In the genomic region with DNA sequence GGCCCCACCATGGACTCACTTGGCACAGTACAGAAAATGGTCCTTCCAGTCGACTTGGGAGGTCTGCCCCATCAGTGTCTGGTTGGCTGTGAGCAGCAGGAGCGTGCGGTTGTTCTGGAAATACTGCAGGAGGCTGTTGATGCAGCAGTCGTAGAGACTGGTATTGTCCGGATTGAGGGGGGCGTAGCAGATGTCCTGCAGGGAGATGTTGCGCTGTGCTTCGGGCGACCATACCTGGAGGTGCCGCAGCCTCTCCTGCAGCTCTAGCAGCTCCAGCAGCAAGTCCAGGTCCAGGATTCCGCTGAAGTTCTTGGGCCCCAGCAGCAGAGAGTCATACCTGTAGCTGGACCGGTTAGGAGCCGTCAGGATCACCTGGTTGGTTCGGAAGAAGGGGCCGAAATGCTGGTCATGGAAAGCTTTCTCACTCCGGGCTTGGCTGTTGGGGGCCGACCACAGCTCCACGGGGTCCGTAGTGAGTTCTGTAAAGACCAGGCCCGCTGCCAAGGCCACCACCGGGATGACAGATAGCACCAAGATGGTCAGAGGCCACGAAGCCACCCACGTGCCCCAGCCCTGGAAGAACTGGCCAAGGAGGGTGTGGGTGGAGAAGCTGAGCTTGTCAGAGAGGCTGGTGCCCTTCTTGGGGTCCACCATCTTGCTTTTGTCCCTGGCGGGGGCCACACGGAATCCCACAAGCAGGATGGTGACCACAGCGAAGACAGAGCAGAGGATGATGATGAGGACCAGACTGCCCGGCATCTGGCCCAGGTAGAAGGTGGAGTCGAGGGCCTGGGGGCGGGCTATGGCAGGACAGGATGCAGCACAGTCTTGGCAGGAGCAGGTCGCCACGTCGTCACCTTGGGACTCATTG, we compare ENCODE assay signal across 18 cellular contexts. TPM values are rescaled to one million over a fixed set of nuclear protein-coding genes. Genes with fewer than 3 reads are reported as not detected.
A peak's percentile ranks its signal among the peaks of the same experiment; 100 is the strongest.
DNase-seq lines count a peak whose midpoint lies in the region; ATAC-seq and TF ChIP-seq lines count a peak whose summit lies in the region.
"Had no signal": no experiment of that assay in that cellular context is flagged by ENCODE, and none has a peak within 500 bp of the region (broad histone marks: within the 10 kb centered on the region; RNA-seq: fewer than 3 reads in every experiment).

No MANE protein-coding gene starts in this region.

- peak overlapping the region; percentile 90 to 99 (median 96) for H3K27ac ChIP-seq in right lobe of liver
- H3K27ac ChIP-seq: SK-N-MC had no signal

- no peak overlapping the region for H3K4me3 Mint-ChIP-seq in chondrocyte (ENCODE audit: unreplicated experiment)
- H3K4me3 Mint-ChIP-seq in stimulated activated naive CD8-positive, alpha-beta T cell treated with anti-CD3 and anti-CD28 coated beads, Interleukin-15, amount 100 ng/mL, for 72 hours, result no peak overlapping the region
- H3K4me3 Mint-ChIP-seq: CD4-positive, alpha-beta T cell had no signal

- no peaks in the 10 kb centered on the region for H3K9me3 Mint-ChIP-seq in chondrocyte (ENCODE audit: low read depth)
- H3K9me3 Mint-ChIP-seq in stimulated activated naive CD8-positive, alpha-beta T cell treated with anti-CD3 and anti-CD28 coated beads, Interleukin-15, amount 100 ng/mL, for 72 hours, result no peaks in the 10 kb centered on the region
- H3K9me3 Mint-ChIP-seq: CD4-positive, alpha-beta T cell had no signal

- no peaks in the 10 kb centered on the region for H3K27me3 ChIP-seq in right lobe of liver
- H3K27me3 ChIP-seq: BE2C had no signal

- H3K27ac Mint-ChIP-seq in chondrocyte (ENCODE audit: unreplicated experiment), result no peak overlapping the region
- no peak overlapping the region for H3K27ac Mint-ChIP-seq in stimulated activated naive CD8-positive, alpha-beta T cell treated with anti-CD3 and anti-CD28 coated beads, Interleukin-15, amount 100 ng/mL, for 72 hours
- H3K27ac Mint-ChIP-seq: CD4-positive, alpha-beta T cell had no signal

- peaks cover 0 to 13% (median 0%) of the 10 kb centered on the region in 4 donors for H3K36me3 ChIP-seq in right lobe of liver
- H3K36me3 ChIP-seq: BE2C had no signal

- peak; percentile 21 for DNase-seq in activated effector memory CD4-positive, alpha-beta T cell treated with anti-CD3 and anti-CD28 coated beads, Interleukin-2, amount 50 U/mL, for 16 hours
- DNase-seq in activated effector memory CD4-positive, alpha-beta T cell treated with Interleukin-2 at 50 U/mL for 16 hours, result no peak
- DNase-seq in chondrocyte (ENCODE audit: low spot score) (peak; percentile 75), right lobe of liver (no peak)
- no peak for DNase-seq in stimulated activated naive CD8-positive, alpha-beta T cell treated with anti-CD3 and anti-CD28 coated beads, Interleukin-15, amount 100 ng/mL, for 72 hours
- DNase-seq: BE2C; Caco-2; CD4-positive, alpha-beta T cell; NCI-H1105; NCI-H2081; NCI-H748 treated with DMSO at 0.1 percent for 48 hours; NK-92 treated with Interleukin-12 subunit alpha and Interleukin-12 subunit beta, amount 100 ng/mL, for 24 hours; SHP77 had no signal

- TF ChIP-seq CTCF in chondrocyte (IDR thresholded peaks at IDR 0.05) (no peak), right lobe of liver (IDR thresholded peaks at IDR 0.05) (no peak)

- no peaks in the 10 kb centered on the region for H3K4me1 Mint-ChIP-seq in chondrocyte (ENCODE audit: low read depth)
- H3K4me1 Mint-ChIP-seq in stimulated activated naive CD8-positive, alpha-beta T cell treated with anti-CD3 and anti-CD28 coated beads, Interleukin-15, amount 100 ng/mL, for 72 hours, result no peaks in the 10 kb centered on the region

- ATAC-seq in right lobe of liver (no peak), HG03460 (IDR thresholded peaks at IDR 0.05; ENCODE audit: unreplicated experiment) (no peak), GM21360 (IDR thresholded peaks at IDR 0.05; ENCODE audit: unreplicated experiment) (no peak)
- ATAC-seq in stimulated activated naive CD8-positive, alpha-beta T cell treated with anti-CD3 and anti-CD28 coated beads, Interleukin-15, amount 100 ng/mL, for 72 hours, result no peak

- no peak for TF ChIP-seq POLR2A in right lobe of liver (IDR thresholded peaks at IDR 0.05)

- no peaks in the 10 kb centered on the region for H3K36me3 Mint-ChIP-seq in chondrocyte (ENCODE audit: low read depth)

- peaks cover 0 to 43% (median 12%) of the 10 kb centered on the region in 4 donors for H3K4me1 ChIP-seq in right lobe of liver
- H3K4me1 ChIP-seq: BE2C had no signal

- no peaks in the 10 kb centered on the region for H3K27me3 Mint-ChIP-seq in chondrocyte (ENCODE audit: low read depth)
- H3K27me3 Mint-ChIP-seq in stimulated activated naive CD8-positive, alpha-beta T cell treated with anti-CD3 and anti-CD28 coated beads, Interleukin-15, amount 100 ng/mL, for 72 hours, result no peaks in the 10 kb centered on the region

- WGBS in right lobe of liver (ENCODE audit: insufficient coverage, low coverage, low lambda C conversion rate, missing lambda C conversion rate), result 46% methylated on average over 13 of the region's 32 CpGs

- no peaks in the 10 kb centered on the region for H3K9me3 ChIP-seq in right lobe of liver
- H3K9me3 ChIP-seq: BE2C, Caco-2 had no signal

- intact Hi-C loops in right lobe of liver (cut with DNase I), result no loop called here

- peak overlapping the region; percentile 54 to 73 (median 58) for H3K4me3 ChIP-seq in right lobe of liver
- H3K4me3 ChIP-seq: SK-N-MC had no signal

RNA-seq across cellular contexts. Expression of gene NPC1L1, which starts 2.1 kb away (rescaled TPM):
- total RNA-seq in chondrocyte, result not detected in 3 replicates
- 10 to 100 TPM; 17.0 to 49.8 (median 21.1) TPM for total RNA-seq in right lobe of liver
- total RNA-seq: A172, NCI-H460 had no signal

RNA-seq across cellular contexts. Expression of gene DDX56, which starts 34.7 kb away (rescaled TPM):
- 48.7 to 52.7 TPM (median 49.9 TPM) in 3 replicates for total RNA-seq in chondrocyte
- total RNA-seq in right lobe of liver, result 10 to 100 TPM; 31.8 to 42.2 (median 36.5) TPM

RNA-seq across cellular contexts. Expression of gene TMED4, which starts 43.0 kb away (rescaled TPM):
- 55.1 to 65.9 TPM (median 55.6 TPM) in 3 replicates for total RNA-seq in chondrocyte
- total RNA-seq in right lobe of liver, result 10 to 100 TPM; 32.5 to 91.1 (median 41.7) TPM

RNA-seq across cellular contexts. Expression of gene NUDCD3, which starts 48.6 kb away (rescaled TPM):
- total RNA-seq in chondrocyte, result 99.5 to 105 TPM (median 105 TPM) in 3 replicates
- total RNA-seq in right lobe of liver, result 10 to 100 TPM; 24.4 to 47.1 (median 42.5) TPM

Comparison
In these comparisons a context has a peak if more than half of its experiments do, and no peak if none do; other contexts are left out.
1. DNase-seq: peak in activated effector memory CD4-positive, alpha-beta T cell treated with anti-CD3 and anti-CD28 coated beads, Interleukin-2, amount 50 U/mL, for 16 hours (single experiment) and chondrocyte (single experiment); none in activated effector memory CD4-positive, alpha-beta T cell treated with Interleukin-2 at 50 U/mL for 16 hours (single experiment), right lobe of liver (0 of 3) and stimulated activated naive CD8-positive, alpha-beta T cell treated with anti-CD3 and anti-CD28 coated beads, Interleukin-15, amount 100 ng/mL, for 72 hours (0 of 2).
2. RNA of gene NPC1L1, which starts 2.1 kb away (total RNA-seq): 17.0 to 49.8 TPM in right lobe of liver; not detected in chondrocyte; every median in the first group is over 10 times any median in the second.